25 cellular contexts compared by ENCODE assay signal in genomic region chr1:43596579-43596978, GRCh38.
"Had no signal": no experiment of that assay in that cellular context is flagged by ENCODE, and none has a peak within 500 bp of the region (broad histone marks: within the 10 kb centered on the region; RNA-seq: fewer than 3 reads in every experiment).

No MANE protein-coding gene starts in this region.

- FAIRE-seq: endometrium, frontal cortex had no signal

- H3K9me3 ChIP-seq: colonic mucosa, esophagus muscularis mucosa, gastroesophageal sphincter, heart left ventricle, left lung had no signal

- H3K27ac ChIP-seq: colonic mucosa, epithelial cell of prostate, esophagus muscularis mucosa, foreskin keratinocyte, gastroesophageal sphincter, heart left ventricle, hepatocyte, left lung had no signal

- H3K4me3 Mint-ChIP-seq: dendritic cell treated with granulocyte-macrophage colony-stimulating factor and Interleukin-4, amounts not matched to agents 40 ng/mL and 50 ng/mL, for 4 days; effector memory CD8-positive, alpha-beta T cell; endodermal cell; immature natural killer cell; memory B cell had no signal

- H3K4me1 ChIP-seq: colonic mucosa, esophagus muscularis mucosa, foreskin keratinocyte, gastroesophageal sphincter, heart left ventricle, left lung had no signal

- H3K9me3 Mint-ChIP-seq: dendritic cell treated with granulocyte-macrophage colony-stimulating factor and Interleukin-4, amounts not matched to agents 40 ng/mL and 50 ng/mL, for 4 days; effector memory CD8-positive, alpha-beta T cell; endodermal cell; immature natural killer cell; memory B cell had no signal

- H3K27ac Mint-ChIP-seq: dendritic cell treated with granulocyte-macrophage colony-stimulating factor and Interleukin-4, amounts not matched to agents 40 ng/mL and 50 ng/mL, for 4 days; effector memory CD8-positive, alpha-beta T cell; endodermal cell; immature natural killer cell; memory B cell had no signal

- H3K27me3 ChIP-seq: colonic mucosa, esophagus muscularis mucosa, foreskin keratinocyte, gastroesophageal sphincter, heart left ventricle, hepatocyte, left lung had no signal

- H3K79me2 ChIP-seq: hepatocyte had no signal

- ATAC-seq: effector memory CD8-positive, alpha-beta T cell; foreskin keratinocyte; gastroesophageal sphincter; heart left ventricle; left cardiac atrium; left lung; left ventricle myocardium superior had no signal

- H3K4me3 ChIP-seq: colonic mucosa, esophagus muscularis mucosa, gastroesophageal sphincter, heart left ventricle, hepatocyte, left lung, lung had no signal

- H2AFZ ChIP-seq: hepatocyte had no signal

- H3K36me3 Mint-ChIP-seq: immature natural killer cell, memory B cell had no signal

- H3K27me3 Mint-ChIP-seq: dendritic cell treated with granulocyte-macrophage colony-stimulating factor and Interleukin-4, amounts not matched to agents 40 ng/mL and 50 ng/mL, for 4 days had no signal

- H3K4me2 ChIP-seq: hepatocyte had no signal

- H3K4me1 Mint-ChIP-seq: endodermal cell, immature natural killer cell, memory B cell had no signal

- H3K36me3 ChIP-seq: colonic mucosa, heart left ventricle had no signal

- DNase-seq: colonic mucosa; cortex of kidney; effector CD8-positive, alpha-beta T cell; effector memory CD8-positive, alpha-beta T cell; endodermal cell; foreskin keratinocyte; heart left ventricle; hypothalamus; immature natural killer cell; islet precursor cell; left cardiac atrium; left lung; left ventricle myocardium superior; mammary epithelial cell; mesendoderm; midbrain had no signal
